Comparison of ENCODE assay signal across 8 cellular contexts in genomic region chr5:159034083-159034824, GRCh38.
DNase-seq lines count a peak whose midpoint lies in the region; ATAC-seq, FAIRE-seq and TF ChIP-seq lines count a peak whose summit lies in the region.

No MANE protein-coding gene starts in this region.

- no peaks in the 10 kb centered on the region for H3K9me3 ChIP-seq in right lobe of liver

- TF ChIP-seq CTCF in NB4 (IDR thresholded peaks at IDR 0.05; ENCODE audit: low read depth, low read length) (no peak), right lobe of liver (IDR thresholded peaks at IDR 0.05) (no peak)

- H3K36me3 ChIP-seq in right lobe of liver: no peaks in the 10 kb centered on the region

- H3K4me3 ChIP-seq in NB4 (ENCODE audit: low read depth, low read length): no peak overlapping the region
- peak overlapping the region in 1 of 3 donors; percentile 1 for H3K4me3 ChIP-seq in right lobe of liver

- H3K27me3 ChIP-seq in right lobe of liver: no peaks in the 10 kb centered on the region

- no peak for TF ChIP-seq POLR2A in GM12891 (IDR thresholded peaks at IDR 0.05; ENCODE audit: low read depth, low read length)
- TF ChIP-seq POLR2A in NB4 (IDR thresholded peaks at IDR 0.05; ENCODE audit: extremely low read depth, insufficient read length): no peak
- no peak for TF ChIP-seq POLR2A in right lobe of liver (IDR thresholded peaks at IDR 0.05)

- peaks cover 0 to 17% (median 2%) of the 10 kb centered on the region in 4 donors for H3K4me1 ChIP-seq in right lobe of liver

- peak overlapping the region in 2 of 3 donors; percentile 17 to 46 for H3K27ac ChIP-seq in right lobe of liver

- FAIRE-seq in GM12891 (lab: Jason Lieb, UNC): peak; percentile 79

- intact Hi-C loops in right lobe of liver (cut with DNase I): no loop called here

- DNase-seq in GM12891 (ENCODE audit: insufficient read length, low spot score) (no peak), NB4 (ENCODE audit: low read depth) (peak; percentile 21), right lobe of liver (peak; percentile 33 to 76 (median 66)), hippocampal formation (lab: John Stamatoyannopoulos, UW) (no peak), germinal center (ENCODE audit: low spot score) (no peak), NK-92 (lab: John Stamatoyannopoulos, UW; ENCODE audit: unreplicated experiment) (no peak), NCI-H526 treated with DMSO at 0.1 percent for 48 hours (lab: John Stamatoyannopoulos, UW) (no peak)

- WGBS in right lobe of liver (ENCODE audit: insufficient coverage, low coverage, low lambda C conversion rate, missing lambda C conversion rate): 32% methylated on average over 3 of the region's 6 CpGs

- ATAC-seq in GM21619 (IDR thresholded peaks at IDR 0.05; ENCODE audit: unreplicated experiment) (peak; percentile 66), right lobe of liver (peak; percentile 76 to 94 (median 90))

TF ChIP-seq in GM12891, 5 proteins besides CTCF, POLR2A, EP300 and RAD21:
- TF ChIP-seq POU2F2 (IDR thresholded peaks at IDR 0.05; ENCODE audit: low read depth, low read length): no peak
- TF ChIP-seq PAX5 (IDR thresholded peaks at IDR 0.05; ENCODE audit: insufficient read depth, low read length, severe bottlenecking): peak; percentile 17
- TF ChIP-seq POLR2AphosphoS5 (IDR thresholded peaks at IDR 0.05; ENCODE audit: low read depth, low read length): no peak
- TF ChIP-seq SPI1 (IDR thresholded peaks at IDR 0.05; ENCODE audit: low read depth, low read length): peak; percentile 42
- no peak for TF ChIP-seq TAF1 (IDR thresholded peaks at IDR 0.05; ENCODE audit: low read depth, low read length)
TF ChIP-seq in GM12891: peak in this region for 2.

Comparison
In these comparisons a context has a peak if more than half of its experiments do, and no peak if none do; other contexts are left out.
1. DNase-seq: peak in NB4 (single experiment) and right lobe of liver (3 of 3); none in GM12891 (single experiment), hippocampal formation (0 of 2), germinal center (single experiment), NK-92 (single experiment) and NCI-H526 treated with DMSO at 0.1 percent for 48 hours (single experiment).